10 cellular contexts compared by ENCODE assay signal in the genomic region with DNA sequence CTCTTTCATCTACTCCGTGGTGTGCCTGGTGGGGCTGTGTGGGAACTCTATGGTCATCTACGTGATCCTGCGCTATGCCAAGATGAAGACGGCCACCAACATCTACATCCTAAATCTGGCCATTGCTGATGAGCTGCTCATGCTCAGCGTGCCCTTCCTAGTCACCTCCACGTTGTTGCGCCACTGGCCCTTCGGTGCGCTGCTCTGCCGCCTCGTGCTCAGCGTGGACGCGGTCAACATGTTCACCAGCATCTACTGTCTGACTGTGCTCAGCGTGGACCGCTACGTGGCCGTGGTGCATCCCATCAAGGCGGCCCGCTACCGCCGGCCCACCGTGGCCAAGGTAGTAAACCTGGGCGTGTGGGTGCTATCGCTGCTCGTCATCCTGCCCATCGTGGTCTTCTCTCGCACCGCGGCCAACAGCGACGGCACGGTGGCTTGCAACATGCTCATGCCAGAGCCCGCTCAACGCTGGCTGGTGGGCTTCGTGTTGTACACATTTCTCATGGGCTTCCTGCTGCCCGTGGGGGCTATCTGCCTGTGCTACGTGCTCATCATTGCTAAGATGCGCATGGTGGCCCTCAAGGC. TPM values are rescaled to one million over a fixed set of nuclear protein-coding genes. Genes with fewer than 3 reads are reported as not detected.
DNase-seq lines count a peak whose midpoint lies in the region; ATAC-seq and TF ChIP-seq lines count a peak whose summit lies in the region.
"Had no signal": no experiment of that assay in that cellular context is flagged by ENCODE, and none has a peak within 500 bp of the region (broad histone marks: within the 10 kb centered on the region; RNA-seq: fewer than 3 reads in every experiment).

No MANE protein-coding gene starts in this region.

- peaks cover 37% of the 10 kb centered on the region for H3K4me1 Mint-ChIP-seq in endothelial cell (ENCODE audit: unreplicated experiment)

- intact Hi-C loops in cardiac septum (cut with DNase I) = no loop called here
- intact Hi-C loops in mucosa of descending colon (cut with DNase I, micrococcal nuclease) = no loop called here
- intact Hi-C loops in uterus (cut with DNase I; ENCODE audit: low total_unique reads) = no loop called here
- intact Hi-C loops in thyroid gland (cut with DNase I) = no loop called here

- peak overlapping the region; percentile 12 for H3K4me3 ChIP-seq in cardiac muscle cell
- H3K4me3 ChIP-seq in mucosa of descending colon = peak overlapping the region; percentile 28
- peak overlapping the region; percentile 16 to 29 for H3K4me3 ChIP-seq in uterus
- peak overlapping the region in 1 of 3 donors; percentile 13 for H3K4me3 ChIP-seq in thyroid gland (replicated peaks in 1 of 3)

- peak overlapping the region; percentile 90 for H3K4me3 Mint-ChIP-seq in endothelial cell (ENCODE audit: unreplicated experiment)
- H3K4me3 Mint-ChIP-seq: CD4-positive, alpha-beta T cell had no signal

- no peaks in the 10 kb centered on the region for H3K36me3 ChIP-seq in cardiac muscle cell
- H3K36me3 ChIP-seq in mucosa of descending colon (ENCODE audit: low read depth) = no peaks in the 10 kb centered on the region
- no peaks in the 10 kb centered on the region for H3K36me3 ChIP-seq in uterus
- H3K36me3 ChIP-seq in thyroid gland = no peaks in the 10 kb centered on the region

- no peaks in the 10 kb centered on the region for H3K9me3 ChIP-seq in cardiac muscle cell (ENCODE audit: low read depth)
- H3K9me3 ChIP-seq in mucosa of descending colon = no peaks in the 10 kb centered on the region
- no peaks in the 10 kb centered on the region for H3K9me3 ChIP-seq in uterus
- H3K9me3 ChIP-seq in thyroid gland = no peaks in the 10 kb centered on the region

- no peak for TF ChIP-seq CTCF in cardiac muscle cell (IDR thresholded peaks at IDR 0.05; ENCODE audit: low read depth, low read length)
- no peak for TF ChIP-seq CTCF in endothelial cell (IDR thresholded peaks at IDR 0.05; ENCODE audit: unreplicated experiment)
- no peak for TF ChIP-seq CTCF in mucosa of descending colon (IDR thresholded peaks at IDR 0.05)
- no peak for TF ChIP-seq CTCF in uterus (IDR thresholded peaks at IDR 0.05)
- no peak for TF ChIP-seq CTCF in thyroid gland (IDR thresholded peaks at IDR 0.05)

- no peaks in the 10 kb centered on the region for H3K9me3 Mint-ChIP-seq in endothelial cell (ENCODE audit: unreplicated experiment)

- no peaks in the 10 kb centered on the region for H3K4me1 ChIP-seq in cardiac muscle cell (ENCODE audit: low read depth)
- H3K4me1 ChIP-seq in mucosa of descending colon (ENCODE audit: low read depth) = peaks cover 8% of the 10 kb centered on the region
- peaks cover 0 to 17% of the 10 kb centered on the region in 2 donors for H3K4me1 ChIP-seq in uterus
- H3K4me1 ChIP-seq in thyroid gland = peaks cover 12 to 18% of the 10 kb centered on the region in 2 donors

- H3K27me3 Mint-ChIP-seq in endothelial cell (ENCODE audit: unreplicated experiment) = peaks cover 26% of the 10 kb centered on the region

- H3K27ac ChIP-seq in cardiac muscle cell (no peak overlapping the region), uterus (no peak overlapping the region), thyroid gland (no peak overlapping the region)

- H3K27ac Mint-ChIP-seq in endothelial cell (ENCODE audit: unreplicated experiment) = peak overlapping the region; percentile 80
- H3K27ac Mint-ChIP-seq: CD4-positive, alpha-beta T cell had no signal

- TF ChIP-seq POLR2A in uterus (IDR thresholded peaks at IDR 0.05) (no peak), thyroid gland (IDR thresholded peaks at IDR 0.05) (no peak)

- peak in 1 of 2 donors; percentile 16 for DNase-seq in cardiac muscle cell (ENCODE audit: low read depth in 1 of 2, low spot score in 1 of 2)
- no peak for DNase-seq in cardiac septum (ENCODE audit: low spot score)
- DNase-seq in endothelial cell (ENCODE audit: low spot score) = no peak
- DNase-seq in mucosa of descending colon = peak; percentile 19 to 47 (median 33)
- no peak for DNase-seq in uterus
- DNase-seq in activated effector memory CD4-positive, alpha-beta T cell treated with Interleukin-2 at 50 U/mL for 16 hours = no peak
- no peak for DNase-seq in thyroid gland
- DNase-seq: activated CD4-positive, CD25-positive, alpha-beta regulatory T cell treated with anti-CD3 and anti-CD28 coated beads, Interleukin-2, amount 50 U/mL, for 72 hours; CD4-positive, alpha-beta T cell had no signal

- peaks cover 7% of the 10 kb centered on the region for H3K36me3 Mint-ChIP-seq in endothelial cell (ENCODE audit: low read depth, unreplicated experiment)

- WGBS in thyroid gland, 2 donors = 4 to 5% methylated on average over 15 to 37 of the region's 39 CpGs

- ATAC-seq in mucosa of descending colon (no peak), GM19023 (IDR thresholded peaks at IDR 0.05; ENCODE audit: unreplicated experiment) (no peak)

- H3K27me3 ChIP-seq in cardiac muscle cell = peaks cover 94% of the 10 kb centered on the region
- H3K27me3 ChIP-seq in uterus = no peaks in the 10 kb centered on the region
- no peaks in the 10 kb centered on the region for H3K27me3 ChIP-seq in thyroid gland

RNA-seq across cellular contexts. Expression of a gene that starts 2.0 kb away (rescaled TPM):
- total RNA-seq in cardiac muscle cell (not detected in 2 replicates), cardiac septum (0.59 TPM), endothelial cell (ENCODE audit: unreplicated experiment) (0.21 TPM), mucosa of descending colon (1 to 10 TPM; 5.4 to 9.7 (median 6.1) TPM), uterus (1 to 10 TPM; 1.2 to 2.7 (median 1.7) TPM), thyroid gland (under 1 TPM in 3 of 4 donors, not detected in 1; 0.11 to 0.39 (median 0.13) TPM)
- not detected in 2 replicates for polyA plus RNA-seq in cardiac muscle cell
- total RNA-seq: CD4-positive, alpha-beta T cell had no signal

RNA-seq across cellular contexts. Expression of a gene that starts 46.2 kb away (rescaled TPM):
- total RNA-seq in cardiac muscle cell (0.18 and 0.42 TPM in 2 replicates), cardiac septum (31.9 TPM), endothelial cell (ENCODE audit: unreplicated experiment) (5.1 TPM), mucosa of descending colon (10 to 100 TPM in 1 of 3 donors, 1 to 10 TPM in 2; 4.3 to 10.5 (median 9.1) TPM), uterus (100 to 1,000 TPM in 1 of 4 donors, 10 to 100 TPM in 3; 39.7 to 161 (median 64.5) TPM), thyroid gland (10 to 100 TPM; 15.5 to 44.5 (median 23.4) TPM)
- polyA plus RNA-seq in cardiac muscle cell = 0.49 TPM in 1 of 2 replicates, not detected in the other
- total RNA-seq: CD4-positive, alpha-beta T cell had no signal

Comparison
In these comparisons a context has a peak if more than half of its experiments do, and no peak if none do; other contexts are left out.
1. DNase-seq: peak in mucosa of descending colon (3 of 3); none in cardiac septum (single experiment), endothelial cell (single experiment), uterus (0 of 2), activated effector memory CD4-positive, alpha-beta T cell treated with Interleukin-2 at 50 U/mL for 16 hours (single experiment) and thyroid gland (0 of 2).